16 cellular contexts compared by ENCODE assay signal in genomic region chr13:47592256-47592655, GRCh38.
"Had no signal": no experiment of that assay in that cellular context is flagged by ENCODE, and none has a peak within 500 bp of the region (broad histone marks: within the 10 kb centered on the region; RNA-seq: fewer than 3 reads in every experiment).

No MANE protein-coding gene starts in this region.

- ATAC-seq: foreskin keratinocyte, gastroesophageal sphincter, heart left ventricle, left cardiac atrium, left lung, left ventricle myocardium superior, mucosa of descending colon had no signal

- H3K4me3 ChIP-seq: coronary artery, dorsolateral prefrontal cortex, esophagus muscularis mucosa, gastroesophageal sphincter, heart left ventricle, left lung, lower lobe of right lung, mucosa of descending colon had no signal

- DNase-seq: dermis blood vessel endothelial cell; dorsolateral prefrontal cortex; effector CD4-positive, alpha-beta T cell; effector memory CD4-positive, alpha-beta T cell; foreskin keratinocyte; heart left ventricle; hippocampal formation; left cardiac atrium; left lung; left ventricle myocardium superior; lower lobe of right lung; mesenchymal stem cell; mucosa of descending colon had no signal

- H3K4me1 ChIP-seq: esophagus muscularis mucosa, foreskin keratinocyte, gastroesophageal sphincter, heart left ventricle, left lung, lower lobe of right lung had no signal

- H3K27ac ChIP-seq: coronary artery, dorsolateral prefrontal cortex, esophagus muscularis mucosa, foreskin keratinocyte, gastroesophageal sphincter, heart left ventricle, left lung, lower lobe of right lung had no signal

- H3K9me3 ChIP-seq: lower lobe of right lung had no signal

- H3K27me3 ChIP-seq: dorsolateral prefrontal cortex, esophagus muscularis mucosa, foreskin keratinocyte, gastroesophageal sphincter, heart left ventricle, left lung had no signal

- H3K36me3 ChIP-seq: esophagus muscularis mucosa, gastroesophageal sphincter, heart left ventricle, left lung, lower lobe of right lung had no signal
